In genomic region chr1:232578681-232579195, GRCh38 we compare ENCODE assay signal across 9 cellular contexts. TPM values are rescaled to one million over a fixed set of nuclear protein-coding genes. Genes with fewer than 3 reads are reported as not detected.
DNase-seq lines count a peak whose midpoint lies in the region; ATAC-seq and TF ChIP-seq lines count a peak whose summit lies in the region.
"Had no signal": no experiment of that assay in that cellular context is flagged by ENCODE, and none has a peak within 500 bp of the region (broad histone marks: within the 10 kb centered on the region; RNA-seq: fewer than 3 reads in every experiment).

No MANE protein-coding gene starts in this region.

- H3K27me3 ChIP-seq in sigmoid colon: no peaks in the 10 kb centered on the region

- ATAC-seq in HG03196 (IDR thresholded peaks at IDR 0.05; ENCODE audit: unreplicated experiment): peak; percentile 66

- TF ChIP-seq CTCF in cardiac fibroblast (IDR thresholded peaks at IDR 0.05; ENCODE audit: low read depth, low read length) (no peak), sigmoid colon (IDR thresholded peaks at IDR 0.05) (no peak)

- 29 to 45% methylated on average over 3 of the region's 3 CpGs for WGBS in sigmoid colon, 2 donors

- peaks cover 0 to 49% (median 21%) of the 10 kb centered on the region in 4 donors for H3K4me1 ChIP-seq in sigmoid colon

- no peaks in the 10 kb centered on the region for H3K36me3 ChIP-seq in sigmoid colon

- peak overlapping the region; percentile 10 to 64 (median 52) for H3K27ac ChIP-seq in sigmoid colon
- H3K27ac ChIP-seq: KMS-11 had no signal

- H3K4me3 ChIP-seq in cardiac fibroblast (replicated peaks in 1 of 2; ENCODE audit: low read depth in 2 of 2, low read length in 2 of 2): no peak overlapping the region
- H3K4me3 ChIP-seq in sigmoid colon: no peak overlapping the region

- no peak for TF ChIP-seq POLR2A in sigmoid colon (IDR thresholded peaks at IDR 0.05)

- no peak for TF ChIP-seq EP300 in sigmoid colon (IDR thresholded peaks at IDR 0.05)

- DNase-seq in NOMO-1 treated with DMSO at 0.1 percent for 48 hours (lab: John Stamatoyannopoulos, UW; ENCODE audit: unreplicated experiment) (peak; percentile 3), NOMO-1 treated with dmso at 0.1 percent for 144 hours (lab: John Stamatoyannopoulos, UW; ENCODE audit: unreplicated experiment) (no peak), cardiac fibroblast (ENCODE audit: low read depth in 2 of 2) (peak; percentile 38 to 62), sigmoid colon (no peak), epidermal melanocyte (ENCODE audit: insufficient read length, low spot score) (no peak), CD1c-positive myeloid dendritic cell (ENCODE audit: extremely low spot score) (no peak), SK-N-DZ (ENCODE audit: low spot score) (no peak)

- intact Hi-C loops in sigmoid colon (cut with DNase I): loop anchor here (5.0 kb wide), 1 partner anchor 44 kb away; no protein-coding TSS in a partner anchor

- H3K9me3 ChIP-seq in sigmoid colon: no peaks in the 10 kb centered on the region

RNA-seq across cellular contexts. Expression of gene SIPA1L2, which starts 51.2 kb away (rescaled TPM):
- 10 to 100 TPM; 22.5 to 42.5 (median 32.1) TPM for total RNA-seq in sigmoid colon
- 10 to 100 TPM; 16.2 to 20.6 (median 18.0) TPM for polyA plus RNA-seq in sigmoid colon
- polyA plus RNA-seq in SK-N-DZ (2014; cell fraction: cytosol; rRNA removed): 10.6 and 12.1 TPM in 2 replicates
- 12.2 and 15.1 TPM in 2 replicates for polyA plus RNA-seq in SK-N-DZ (2014; cell fraction: nucleus; rRNA removed)

Comparison
In these comparisons a context has a peak if more than half of its experiments do, and no peak if none do; other contexts are left out.
1. DNase-seq: peak in NOMO-1 treated with DMSO at 0.1 percent for 48 hours (single experiment) and cardiac fibroblast (2 of 2); none in NOMO-1 treated with dmso at 0.1 percent for 144 hours (single experiment), sigmoid colon (single experiment), epidermal melanocyte (single experiment), CD1c-positive myeloid dendritic cell (single experiment) and SK-N-DZ (single experiment).